32 cellular contexts compared by ENCODE assay signal in the genomic region with DNA sequence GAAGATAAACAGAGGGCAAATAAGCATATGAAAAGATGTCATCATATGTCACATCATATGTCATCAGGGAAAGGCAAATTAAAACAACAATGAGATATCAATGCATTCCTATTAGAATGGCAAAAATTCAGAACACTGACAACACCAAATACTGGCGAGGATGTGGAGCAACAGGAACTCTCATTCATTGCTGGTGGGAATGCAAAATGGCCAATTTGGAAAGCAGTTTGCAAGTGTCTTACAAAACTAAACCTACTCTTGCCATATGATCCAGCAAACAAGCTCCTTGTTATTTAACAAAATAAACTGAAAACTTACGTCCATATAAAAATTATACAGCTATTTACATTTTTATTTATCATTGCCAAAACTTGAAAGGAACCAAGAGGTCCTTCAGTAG.
"Had no signal": no experiment of that assay in that cellular context is flagged by ENCODE, and none has a peak within 500 bp of the region (broad histone marks: within the 10 kb centered on the region; RNA-seq: fewer than 3 reads in every experiment).

No MANE protein-coding gene starts in this region.

- H3K36me3 ChIP-seq: adrenal gland, esophagus muscularis mucosa, gastroesophageal sphincter had no signal

- DNase-seq: activated CD4-positive, alpha-beta memory T cell treated with anti-CD3 and anti-CD28 coated beads for 36 hours; activated CD4-positive, alpha-beta T cell treated with anti-CD3 and anti-CD28 coated beads for 36 hours; activated CD4-positive, alpha-beta T cell treated with anti-CD3 and anti-CD28 coated beads, Interleukin-2, amount 10 ng/mL, durations not matched to agents 24 days and 14 days; activated CD4-positive, CD25-positive, alpha-beta regulatory T cell; activated CD4-positive, CD25-positive, alpha-beta regulatory T cell treated with anti-CD3 and anti-CD28 coated beads, Interleukin-2, amount 50 U/mL, for 72 hours; activated CD8-positive, alpha-beta memory T cell treated with anti-CD3 and anti-CD28 coated beads, Interleukin-2, amount 10 ng/mL, durations not matched to agents 7 days and 5 days; activated CD8-positive, alpha-beta memory T cell treated with anti-CD3 and anti-CD28 coated beads, Interleukin-2, amount 50 U/mL, for 4 hours; activated CD8-positive, alpha-beta T cell treated with anti-CD3 and anti-CD28 coated beads, Interleukin-2, amount 10 ng/mL, durations not matched to agents 7 days and 5 days; activated effector memory CD4-positive, alpha-beta T cell treated with anti-CD3 and anti-CD28 coated beads, Interleukin-2, amount 50 U/mL, for 16 hours; activated naive CD4-positive, alpha-beta T cell treated with anti-CD3 and anti-CD28 coated beads for 36 hours; activated naive CD8-positive, alpha-beta T cell treated with anti-CD3 and anti-CD28 coated beads for 36 hours; activated naive CD8-positive, alpha-beta T cell treated with anti-CD3 and anti-CD28 coated beads, Interleukin-2, amount 50 U/mL, for 24 hours; activated T-cell treated with anti-CD3 and anti-CD28 coated beads, Interleukin-2, amount 50 U/mL, for 1 hour; activated T-cell treated with anti-CD3 and anti-CD28 coated beads, Interleukin-2, amount 50 U/mL, for 48 hours; adrenal gland; amygdala; aorta; body of pancreas; caudate nucleus; cortex of kidney; dermis blood vessel endothelial cell; effector CD4-positive, alpha-beta T cell; effector memory CD8-positive, alpha-beta T cell; erythroblast; foreskin melanocyte; T-helper 2 cell had no signal

- H3K4me1 Mint-ChIP-seq: activated naive CD8-positive, alpha-beta T cell treated with anti-CD3 and anti-CD28 coated beads for 36 hours had no signal

- H3K27me3 ChIP-seq: adrenal gland, body of pancreas, esophagus muscularis mucosa, gastroesophageal sphincter had no signal

- H3K27ac Mint-ChIP-seq: activated CD4-positive, alpha-beta memory T cell treated with anti-CD3 and anti-CD28 coated beads for 36 hours; activated CD4-positive, alpha-beta T cell treated with anti-CD3 and anti-CD28 coated beads for 36 hours; activated CD4-positive, alpha-beta T cell treated with anti-CD3 and anti-CD28 coated beads, Interleukin-2, amount 10 ng/mL, durations not matched to agents 24 days and 14 days; activated CD8-positive, alpha-beta memory T cell treated with anti-CD3 and anti-CD28 coated beads, Interleukin-2, amount 10 ng/mL, durations not matched to agents 7 days and 5 days; activated CD8-positive, alpha-beta T cell treated with anti-CD3 and anti-CD28 coated beads, Interleukin-2, amount 10 ng/mL, durations not matched to agents 7 days and 5 days; activated naive CD4-positive, alpha-beta T cell treated with anti-CD3 and anti-CD28 coated beads for 36 hours; activated naive CD4-positive, alpha-beta T cell treated with anti-CD3 and anti-CD28 coated beads, Interleukin-2, amount 50 U/mL, for 24 hours; activated naive CD8-positive, alpha-beta T cell treated with anti-CD3 and anti-CD28 coated beads for 36 hours; activated naive CD8-positive, alpha-beta T cell treated with anti-CD3 and anti-CD28 coated beads, Interleukin-2, amount 50 U/mL, for 24 hours; activated T-helper 1 cell treated with anti-CD3 and anti-CD28 coated beads, Interleukin-12 subunit alpha, Interleukin-12 subunit beta, Interleukin-2, Interleukin-4 antibody, amounts not matched to agents 30 ng/mL and 10 ng/mL and 1 ng/mL, durations not matched to agents 14 hours and 24 hours and 36 hours; activated T-helper 2 cell treated with anti-CD3 and anti-CD28 coated beads, Interferon-gamma antibody, Interleukin-2, Interleukin-4, amounts not matched to agents 10 μg/mL and 5 μg/mL and 100 μg/mL, durations not matched to agents 14 hours and 24 hours and 36 hours; effector memory CD8-positive, alpha-beta T cell had no signal

- H3K27ac ChIP-seq: adrenal gland, esophagus muscularis mucosa, gastroesophageal sphincter had no signal

- H3K36me3 Mint-ChIP-seq: activated CD8-positive, alpha-beta memory T cell treated with anti-CD3 and anti-CD28 coated beads, Interleukin-2, amount 10 ng/mL, durations not matched to agents 7 days and 5 days; activated naive CD8-positive, alpha-beta T cell treated with anti-CD3 and anti-CD28 coated beads for 36 hours had no signal

- H3K4me3 Mint-ChIP-seq: activated CD4-positive, alpha-beta memory T cell treated with anti-CD3 and anti-CD28 coated beads for 36 hours; activated CD4-positive, alpha-beta T cell treated with anti-CD3 and anti-CD28 coated beads for 36 hours; activated CD4-positive, alpha-beta T cell treated with anti-CD3 and anti-CD28 coated beads, Interleukin-2, amount 10 ng/mL, durations not matched to agents 24 days and 14 days; activated CD8-positive, alpha-beta memory T cell treated with anti-CD3 and anti-CD28 coated beads, Interleukin-2, amount 10 ng/mL, durations not matched to agents 7 days and 5 days; activated CD8-positive, alpha-beta T cell treated with anti-CD3 and anti-CD28 coated beads, Interleukin-2, amount 10 ng/mL, durations not matched to agents 7 days and 5 days; activated naive CD4-positive, alpha-beta T cell treated with anti-CD3 and anti-CD28 coated beads for 36 hours; activated naive CD4-positive, alpha-beta T cell treated with anti-CD3 and anti-CD28 coated beads, Interleukin-2, amount 50 U/mL, for 24 hours; activated naive CD8-positive, alpha-beta T cell treated with anti-CD3 and anti-CD28 coated beads for 36 hours; activated naive CD8-positive, alpha-beta T cell treated with anti-CD3 and anti-CD28 coated beads, Interleukin-2, amount 50 U/mL, for 24 hours; activated T-helper 1 cell treated with anti-CD3 and anti-CD28 coated beads, Interleukin-12 subunit alpha, Interleukin-12 subunit beta, Interleukin-2, Interleukin-4 antibody, amounts not matched to agents 30 ng/mL and 10 ng/mL and 1 ng/mL, durations not matched to agents 14 hours and 24 hours and 36 hours; effector memory CD8-positive, alpha-beta T cell had no signal

- FAIRE-seq: colon had no signal

- H3K4me3 ChIP-seq: adrenal gland, body of pancreas, esophagus muscularis mucosa, gastroesophageal sphincter had no signal

- H3K27me3 Mint-ChIP-seq: activated CD4-positive, alpha-beta memory T cell treated with anti-CD3 and anti-CD28 coated beads for 36 hours; activated CD4-positive, alpha-beta T cell treated with anti-CD3 and anti-CD28 coated beads, Interleukin-2, amount 10 ng/mL, durations not matched to agents 24 days and 14 days; activated naive CD4-positive, alpha-beta T cell treated with anti-CD3 and anti-CD28 coated beads, Interleukin-2, amount 50 U/mL, for 24 hours; activated naive CD8-positive, alpha-beta T cell treated with anti-CD3 and anti-CD28 coated beads, Interleukin-2, amount 50 U/mL, for 24 hours had no signal

- H3K9me3 Mint-ChIP-seq: activated CD4-positive, alpha-beta memory T cell treated with anti-CD3 and anti-CD28 coated beads for 36 hours; activated naive CD4-positive, alpha-beta T cell treated with anti-CD3 and anti-CD28 coated beads for 36 hours; activated naive CD4-positive, alpha-beta T cell treated with anti-CD3 and anti-CD28 coated beads, Interleukin-2, amount 50 U/mL, for 24 hours; activated naive CD8-positive, alpha-beta T cell treated with anti-CD3 and anti-CD28 coated beads for 36 hours; activated naive CD8-positive, alpha-beta T cell treated with anti-CD3 and anti-CD28 coated beads, Interleukin-2, amount 50 U/mL, for 24 hours; activated T-helper 1 cell treated with anti-CD3 and anti-CD28 coated beads, Interleukin-12 subunit alpha, Interleukin-12 subunit beta, Interleukin-2, Interleukin-4 antibody, amounts not matched to agents 30 ng/mL and 10 ng/mL and 1 ng/mL, durations not matched to agents 14 hours and 24 hours and 36 hours; activated T-helper 2 cell treated with anti-CD3 and anti-CD28 coated beads, Interferon-gamma antibody, Interleukin-2, Interleukin-4, amounts not matched to agents 10 μg/mL and 5 μg/mL and 100 μg/mL, durations not matched to agents 14 hours and 24 hours and 36 hours; effector memory CD8-positive, alpha-beta T cell had no signal

- H3K9me3 ChIP-seq: adrenal gland, body of pancreas, esophagus muscularis mucosa, gastroesophageal sphincter had no signal

- H3K4me1 ChIP-seq: gastroesophageal sphincter had no signal

- ATAC-seq: activated CD4-positive, alpha-beta T cell treated with anti-CD3 and anti-CD28 coated beads for 36 hours; activated CD8-positive, alpha-beta memory T cell treated with anti-CD3 and anti-CD28 coated beads, Interleukin-2, amount 10 ng/mL, durations not matched to agents 7 days and 5 days; activated CD8-positive, alpha-beta T cell treated with anti-CD3 and anti-CD28 coated beads, Interleukin-2, amount 10 ng/mL, durations not matched to agents 7 days and 5 days; activated naive CD8-positive, alpha-beta T cell treated with anti-CD3 and anti-CD28 coated beads, Interleukin-2, amount 50 U/mL, for 24 hours; effector memory CD8-positive, alpha-beta T cell had no signal
